ENCODE assay signal across 1 cellular context in the genomic region with DNA sequence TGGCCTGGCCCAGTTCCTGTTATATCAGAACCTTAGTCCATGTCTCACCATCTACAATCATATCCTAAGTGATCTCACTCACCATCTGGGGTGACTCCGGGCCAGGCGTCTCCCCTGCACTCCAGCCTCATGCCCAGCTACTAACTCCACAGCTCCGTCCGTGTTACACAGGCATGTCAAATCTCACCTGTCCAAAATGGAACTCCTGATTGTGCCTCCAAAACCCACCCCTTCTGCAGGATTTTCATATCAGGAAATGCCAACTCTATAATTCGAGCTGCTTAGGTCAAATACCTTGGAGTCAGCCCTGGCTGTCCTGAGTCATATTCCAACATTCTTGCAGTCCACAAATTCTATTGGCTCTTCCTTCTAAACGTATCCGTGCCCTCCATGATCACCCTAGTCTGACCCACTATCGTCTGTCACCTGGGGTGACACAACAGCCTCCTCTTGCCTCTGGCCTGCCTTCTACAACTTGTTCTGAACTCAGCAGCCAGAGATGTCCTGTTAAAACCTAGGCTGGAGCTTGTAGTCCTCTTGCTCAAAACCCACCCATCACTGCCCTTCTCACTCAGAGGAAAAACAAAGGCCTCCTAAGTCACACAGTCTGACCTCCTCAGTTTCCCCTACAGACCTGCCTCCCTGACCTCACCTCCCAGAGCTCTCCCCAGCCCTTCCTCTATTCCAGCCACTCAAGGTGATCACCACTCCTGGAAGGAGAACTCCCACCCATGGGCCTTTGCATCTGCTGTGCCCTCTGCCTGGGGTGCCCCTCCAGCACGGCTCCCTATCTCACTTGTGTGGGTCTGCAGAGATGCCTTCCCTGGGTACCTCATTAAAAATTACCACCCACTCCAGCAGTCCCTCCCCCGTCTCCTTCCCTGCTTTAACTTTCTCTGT.
TF ChIP-seq lines count a peak whose summit lies in the region.

No MANE protein-coding gene starts in this region.

TF ChIP-seq in H1, 55 proteins besides CTCF, POLR2A, EP300 and RAD21:
- no peak for TF ChIP-seq RNF2 (IDR thresholded peaks at IDR 0.05; ENCODE audit: borderline replicate concordance, low read depth, low read length, missing control alignments, poor library complexity, severe bottlenecking)
- no peak for TF ChIP-seq CTBP2 (IDR thresholded peaks at IDR 0.05; ENCODE audit: borderline replicate concordance, insufficient read depth, insufficient read length, low read length)
- no peak for TF ChIP-seq JUND (IDR thresholded peaks at IDR 0.05; ENCODE audit: low read length)
- no peak for TF ChIP-seq MAFK (IDR thresholded peaks at IDR 0.05; ENCODE audit: low read depth, low read length)
- no peak for TF ChIP-seq GTF2F1 (IDR thresholded peaks at IDR 0.05; ENCODE audit: borderline replicate concordance, low read depth, low read length)
- no peak for TF ChIP-seq SIX5 (IDR thresholded peaks at IDR 0.05; ENCODE audit: low read depth, low read length)
- TF ChIP-seq CEBPB (IDR thresholded peaks at IDR 0.05; ENCODE audit: low read depth, low read length): no peak
- TF ChIP-seq POLR2AphosphoS5 (IDR thresholded peaks at IDR 0.05; ENCODE audit: low read depth, low read length): no peak
- no peak for TF ChIP-seq SP4 (IDR thresholded peaks at IDR 0.05; ENCODE audit: low read length)
- TF ChIP-seq, protein P1, sequence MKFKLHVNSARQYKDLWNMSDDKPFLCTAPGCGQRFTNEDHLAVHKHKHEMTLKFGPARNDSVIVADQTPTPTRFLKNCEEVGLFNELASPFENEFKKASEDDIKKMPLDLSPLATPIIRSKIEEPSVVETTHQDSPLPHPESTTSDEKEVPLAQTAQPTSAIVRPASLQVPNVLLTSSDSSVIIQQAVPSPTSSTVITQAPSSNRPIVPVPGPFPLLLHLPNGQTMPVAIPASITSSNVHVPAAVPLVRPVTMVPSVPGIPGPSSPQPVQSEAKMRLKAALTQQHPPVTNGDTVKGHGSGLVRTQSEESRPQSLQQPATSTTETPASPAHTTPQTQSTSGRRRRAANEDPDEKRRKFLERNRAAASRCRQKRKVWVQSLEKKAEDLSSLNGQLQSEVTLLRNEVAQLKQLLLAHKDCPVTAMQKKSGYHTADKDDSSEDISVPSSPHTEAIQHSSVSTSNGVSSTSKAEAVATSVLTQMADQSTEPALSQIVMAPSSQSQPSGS (IDR thresholded peaks at IDR 0.05; ENCODE audit: low read length): no peak
- no peak for TF ChIP-seq HDAC6 (IDR thresholded peaks at IDR 0.05; ENCODE audit: low read depth, low read length)
